ENCODE assay signal across 15 cellular contexts in genomic region chr17:1366234-1366633, GRCh38. TPM values are rescaled to one million over a fixed set of nuclear protein-coding genes. Genes with fewer than 3 reads are reported as not detected.
DNase-seq lines count a peak whose midpoint lies in the region; ATAC-seq, FAIRE-seq and TF ChIP-seq lines count a peak whose summit lies in the region.
"Had no signal": no experiment of that assay in that cellular context is flagged by ENCODE, and none has a peak within 500 bp of the region (broad histone marks: within the 10 kb centered on the region; RNA-seq: fewer than 3 reads in every experiment).

No MANE protein-coding gene starts in this region.

- no peak overlapping the region for H2BK20ac ChIP-seq in H1 (ENCODE audit: low read length)

- H3K4me3 ChIP-seq in AG04450 (ENCODE audit: low read depth, low read length) (no peak overlapping the region), H1 (ENCODE audit: extremely low read depth in 1 of 4, insufficient read depth in 2 of 4, low read depth in 3 of 4, low read length in 4 of 4) (no peak overlapping the region), psoas muscle (no peak overlapping the region), body of pancreas (no peak overlapping the region)
- H3K4me3 ChIP-seq: lower lobe of right lung had no signal

- H3K79me1 ChIP-seq in H1 (ENCODE audit: low read depth, low read length) = peaks cover 11% of the 10 kb centered on the region; the same call in 1 of the 2 replicates

- H3K79me2 ChIP-seq in H1 (ENCODE audit: control insufficient read depth in 1 of 2, insufficient read depth in 2 of 2, low read length in 2 of 2) = peaks cover 29 to 96% of the 10 kb centered on the region in 2 experiments

- no peak for TF ChIP-seq CTCF in AG04450 (IDR thresholded peaks at IDR 0.05; ENCODE audit: low read depth, low read length)
- TF ChIP-seq CTCF in HFFc6 (IDR thresholded peaks at IDR 0.05) = no peak
- no peak for TF ChIP-seq CTCF in H1 (IDR thresholded peaks at IDR 0.05; ENCODE audit: control extremely low read depth in 1 of 3, insufficient read depth in 1 of 3, low read depth in 1 of 3, low read length in 3 of 3)
- no peak for TF ChIP-seq CTCF in psoas muscle (IDR thresholded peaks at IDR 0.05)
- TF ChIP-seq CTCF in body of pancreas (IDR thresholded peaks at IDR 0.05) = peak in 1 of 7 experiments; percentile 5

- H3K9me3 Mint-ChIP-seq in HFFc6 = no peaks in the 10 kb centered on the region
- H3K9me3 Mint-ChIP-seq: natural killer cell had no signal

- H3K23ac ChIP-seq in H1 (ENCODE audit: insufficient read length) = no peak overlapping the region

- POLR2A ChIA-PET in AG04450 (lab: Yijun Ruan, JAX) = interaction anchor here (0.5 to 1.3 kb wide), 5 partner anchors 10 to 149 kb away, joined by 3 to 7 read pairs (median 4); no protein-coding TSS in a partner anchor
- POLR2A ChIA-PET in H1 (lab: Charles Lee; ENCODE audit: partially characterized antibody) = interaction anchor here (0.9 to 3.6 kb wide), 14 partner anchors 8 to 167 kb away, joined by 3 to 23 read pairs (median 4); partner anchors contain the start of genes INPP5K and YWHAE

- peak overlapping the region; percentile 0 to 21; a peak in 2 of 4 replicates for H3K4me2 ChIP-seq in H1 (ENCODE audit: insufficient read depth in 1 of 2, low read depth in 2 of 2, low read length in 2 of 2)

- H2BK15ac ChIP-seq in H1 (ENCODE audit: low read length) = no peak overlapping the region

- no peak overlapping the region for H2AFZ ChIP-seq in H1 (ENCODE audit: low read length)

- peaks cover 8 to 36% (median 15%) of the 10 kb centered on the region in 4 experiments for H3K36me3 ChIP-seq in H1 (ENCODE audit: control insufficient read depth in 2 of 4, insufficient read depth in 4 of 4, low read length in 3 of 4)
- H3K36me3 ChIP-seq in psoas muscle (ENCODE audit: insufficient read depth in 1 of 2, low read depth in 1 of 2) = peaks cover 2 to 23% of the 10 kb centered on the region in 2 donors
- H3K36me3 ChIP-seq in body of pancreas (replicated peaks in 1 of 2; ENCODE audit: insufficient read depth in 1 of 2, low read depth in 2 of 2) = peaks cover 3 to 4% of the 10 kb centered on the region in 2 donors

- 67% methylated on average over 7 of the region's 7 CpGs; no CpG with 5 or more reads in 1 of the 2 experiments for WGBS in H1 (ENCODE audit: extremely low coverage in 1 of 2, insufficient coverage in 1 of 2, insufficient read length in 1 of 2, insufficient replicate concordance in 2 of 2, low coverage in 1 of 2, low lambda C conversion rate in 2 of 2, missing lambda C conversion rate in 1 of 2), 2 experiments
- 72 to 80% (median 73%) methylated on average over 7 of the region's 7 CpGs for WGBS in psoas muscle, 3 donors
- 75 to 78% methylated on average over 7 of the region's 7 CpGs for WGBS in body of pancreas, 2 donors

- H3K9me3 ChIP-seq in AG04450 (ENCODE audit: control insufficient read depth, insufficient read depth, low read length) = no peaks in the 10 kb centered on the region
- H3K9me3 ChIP-seq in H1 (ENCODE audit: insufficient read depth in 2 of 2, low read depth in 1 of 2, low read length in 1 of 2) = no peaks in the 10 kb centered on the region
- H3K9me3 ChIP-seq in psoas muscle = no peaks in the 10 kb centered on the region
- no peaks in the 10 kb centered on the region for H3K9me3 ChIP-seq in body of pancreas
- H3K9me3 ChIP-seq: lower lobe of right lung had no signal

- no peak overlapping the region for H2BK120ac ChIP-seq in H1 (replicated peaks; ENCODE audit: low read depth, low read length)

- H3K4me3 Mint-ChIP-seq in HFFc6 = peak overlapping the region; percentile 66
- H3K4me3 Mint-ChIP-seq: natural killer cell had no signal

- no peak overlapping the region for H3K18ac ChIP-seq in H1 (ENCODE audit: extremely low read depth, low read length)

- peak in 1 of 4 donors; percentile 8 for ATAC-seq in psoas muscle
- no peak for ATAC-seq in GM21526 (IDR thresholded peaks at IDR 0.05; ENCODE audit: low FRiP score, unreplicated experiment)
- ATAC-seq in body of pancreas = no peak
- no peak for ATAC-seq in GM21390 (IDR thresholded peaks at IDR 0.05; ENCODE audit: unreplicated experiment)

- H4K20me1 ChIP-seq in H1 (replicated peaks in 1 of 2; ENCODE audit: control insufficient read depth in 1 of 2, insufficient read depth in 2 of 2, low read length in 2 of 2) = peaks cover 24 to 31% of the 10 kb centered on the region in 2 experiments

- peaks cover 1% of the 10 kb centered on the region for H3K27me3 Mint-ChIP-seq in HFFc6 (ENCODE audit: insufficient read depth)

- TF ChIP-seq POLR2A in H1 (IDR thresholded peaks at IDR 0.05; ENCODE audit: control extremely low read depth in 1 of 2, low read depth in 2 of 2, low read length in 2 of 2) (no peak), body of pancreas (IDR thresholded peaks at IDR 0.05) (no peak)

- peak overlapping the region; percentile 87 for H3K27ac Mint-ChIP-seq in HFFc6

- no peak overlapping the region for H3K56ac ChIP-seq in H1 (replicated peaks; ENCODE audit: insufficient read length, low read depth, low read length)

- no peaks in the 10 kb centered on the region for H3K27me3 ChIP-seq in AG04450 (ENCODE audit: control insufficient read depth, insufficient read depth, low read length)
- H3K27me3 ChIP-seq in H1 (replicated peaks in 1 of 4; ENCODE audit: control insufficient read depth in 3 of 4, extremely low read depth in 1 of 4, insufficient read depth in 3 of 4, low read length in 3 of 4) = no peaks in the 10 kb centered on the region
- no peaks in the 10 kb centered on the region for H3K27me3 ChIP-seq in psoas muscle (ENCODE audit: insufficient read depth in 3 of 3, low read length in 2 of 3)
- H3K27me3 ChIP-seq in body of pancreas = no peaks in the 10 kb centered on the region

- no peak for TF ChIP-seq EP300 in H1 (IDR thresholded peaks at IDR 0.05; ENCODE audit: borderline replicate concordance in 1 of 2, low read depth in 2 of 2, low read length in 2 of 2)

- H3K9ac ChIP-seq in H1 (replicated peaks in 1 of 4; ENCODE audit: extremely low read depth in 1 of 4, low read depth in 3 of 4, low read length in 3 of 4) = no peak overlapping the region

- no peak for FAIRE-seq in H1 (lab: Jason Lieb, UNC)
- FAIRE-seq: endometrium, RCC 7860 had no signal

- no peak for DNase-seq in AG04450 (ENCODE audit: low read depth, low spot score)
- DNase-seq in HFFc6 = no peak
- DNase-seq in H1 (ENCODE audit: low read depth in 1 of 2, low spot score in 2 of 2) = no peak
- DNase-seq in psoas muscle = no peak
- DNase-seq in body of pancreas = no peak
- no peak for DNase-seq in RPMI8226
- DNase-seq: activated CD4-positive, alpha-beta T cell treated with anti-CD3 and anti-CD28 coated beads, Interleukin-2, amount 50 U/mL, for 48 hours; activated T-cell treated with anti-CD3 and anti-CD28 coated beads, Interleukin-2, amount 50 U/mL, for 48 hours; lower lobe of right lung; NCI-H1092 had no signal

- peaks cover 16% of the 10 kb centered on the region for H3K36me3 Mint-ChIP-seq in HFFc6 (ENCODE audit: low read depth)

- intact Hi-C loops in psoas muscle (cut with DNase I) = loop anchor here (5.0 kb wide), 3 partner anchors 41 to 151 kb away; partner anchors contain the start of genes CRK (in 1 of the 2) and INPP5K (in 1 of the 2)
- intact Hi-C loops in body of pancreas (cut with DNase I) = loop anchor here (5.0 kb wide), 1 partner anchor 146 kb away; no protein-coding TSS in a partner anchor

- CTCF ChIA-PET in AG04450 (lab: Charles Lee) = interaction anchor here (0.6 to 3.3 kb wide), 20 partner anchors 9 to 168 kb away, joined by 3 to 78 read pairs (median 10); partner anchors contain the start of genes INPP5K and YWHAE
- CTCF ChIA-PET in H1 (lab: Charles Lee; ENCODE audit: partially characterized antibody) = interaction anchor here (0.6 to 5.9 kb wide), 32 partner anchors 11 to 1068 kb away, joined by 3 to 36 read pairs (median 8); partner anchors contain the start of genes CRK, INPP5K and YWHAE

- H2BK12ac ChIP-seq in H1 (ENCODE audit: low read depth, low read length) = no peak overlapping the region

- no peak overlapping the region for H2AK5ac ChIP-seq in H1 (ENCODE audit: low read depth, low read length)

- H3K23me2 ChIP-seq in H1 (ENCODE audit: low read depth, low read length) = no peaks in the 10 kb centered on the region

- no peak for TF ChIP-seq RAD21 in H1 (IDR thresholded peaks at IDR 0.05 in 1 of 2, conservative IDR thresholded peaks at IDR 0.05 in 1 of 2; ENCODE audit: low read depth in 2 of 2, low read length in 2 of 2)

- peaks cover 79% of the 10 kb centered on the region for H3K4me1 Mint-ChIP-seq in HFFc6 (ENCODE audit: low read depth)

- H3K4me1 ChIP-seq in H1 (replicated peaks in 1 of 4; ENCODE audit: control insufficient read depth in 3 of 4, insufficient read depth in 4 of 4, low read length in 3 of 4) = peaks cover 0 to 12% (median 3%) of the 10 kb centered on the region in 4 experiments; a peak in 3 of 7 replicates
- peaks cover 81% of the 10 kb centered on the region for H3K4me1 ChIP-seq in psoas muscle
- peaks cover 42% of the 10 kb centered on the region for H3K4me1 ChIP-seq in body of pancreas

- H4K5ac ChIP-seq in H1 (ENCODE audit: insufficient read length, low read depth, low read length) = no peak overlapping the region

- H4K8ac ChIP-seq in H1 (ENCODE audit: extremely low read depth, insufficient read depth, low read length) = no peak overlapping the region

- no peak overlapping the region for H3K4ac ChIP-seq in H1 (replicated peaks; ENCODE audit: insufficient read length, low read depth, low read length)

- no peak overlapping the region for H3K14ac ChIP-seq in H1 (ENCODE audit: insufficient read length)

- H3K27ac ChIP-seq in AG04450 (ENCODE audit: low read depth, low read length) (peak overlapping the region; percentile 57), H1 (ENCODE audit: low read depth, low read length) (no peak overlapping the region), psoas muscle (peak overlapping the region; percentile 54), body of pancreas (peak overlapping the region in 2 of 4 donors; percentile 7 to 59)

- no peak overlapping the region for H2BK5ac ChIP-seq in H1 (ENCODE audit: low read depth, low read length)

- H4K91ac ChIP-seq in H1 (replicated peaks; ENCODE audit: insufficient read length, low read length) = no peak overlapping the region

RNA-seq across cellular contexts. Expression of gene YWHAE, which starts 33.8 kb away (rescaled TPM):
- polyA plus RNA-seq in AG04450 (2011; rRNA removed) (884 and 1,187 TPM in 2 replicates), H1 (2011; rRNA removed) (366 and 559 TPM in 2 replicates), psoas muscle (100 to 1,000 TPM; 655 to 927 (median 670) TPM)
- 735 and 802 TPM in 2 replicates for polyA minus RNA-seq in AG04450 (2011; rRNA and poly(A)+ RNA removed)
- total RNA-seq in HFFc6 (2021; fragmentation: NEBNext Ultra II Directional; extraction: Animal tissue kit (Norgen Biotek cat#: 25700)) = 100 to 1,000 TPM; 713 to 967 (median 844) TPM
- total RNA-seq in H1 (2021; fragmentation: NEBNext Ultra II Directional; extraction: Animal tissue kit (Norgen Biotek cat#: 25700)) = 1,186 and 1,198 TPM in 2 replicates
- 1,113 TPM for polyA plus RNA-seq in H1 (2011; cell fraction: cytosol; rRNA removed)
- 216 TPM for polyA plus RNA-seq in H1 (2011; cell fraction: nucleus; rRNA removed)
- 983 to 1,666 TPM (median 1,204 TPM) in 4 replicates for polyA plus RNA-seq in H1 (2012, experiment 1 of 2)
- 617 TPM for polyA plus RNA-seq in H1 (2012, experiment 2 of 2)
- polyA plus RNA-seq in H1 (2013, experiment 1 of 2) = 631 TPM
- 696 TPM for polyA plus RNA-seq in H1 (2013, experiment 2 of 2)
- polyA minus RNA-seq in H1 (2011; rRNA and poly(A)+ RNA removed) = 566 and 613 TPM in 2 replicates
- 578 TPM for polyA minus RNA-seq in H1 (2011; cell fraction: cytosol; rRNA and poly(A)+ RNA removed)
- polyA minus RNA-seq in H1 (2011; cell fraction: nucleus; rRNA and poly(A)+ RNA removed) = 202 TPM
- total RNA-seq in psoas muscle (100 to 1,000 TPM; 641 to 874 (median 838) TPM), body of pancreas (100 to 1,000 TPM; 301 to 378 TPM)
